8 cellular contexts compared by ENCODE assay signal in the genomic region with DNA sequence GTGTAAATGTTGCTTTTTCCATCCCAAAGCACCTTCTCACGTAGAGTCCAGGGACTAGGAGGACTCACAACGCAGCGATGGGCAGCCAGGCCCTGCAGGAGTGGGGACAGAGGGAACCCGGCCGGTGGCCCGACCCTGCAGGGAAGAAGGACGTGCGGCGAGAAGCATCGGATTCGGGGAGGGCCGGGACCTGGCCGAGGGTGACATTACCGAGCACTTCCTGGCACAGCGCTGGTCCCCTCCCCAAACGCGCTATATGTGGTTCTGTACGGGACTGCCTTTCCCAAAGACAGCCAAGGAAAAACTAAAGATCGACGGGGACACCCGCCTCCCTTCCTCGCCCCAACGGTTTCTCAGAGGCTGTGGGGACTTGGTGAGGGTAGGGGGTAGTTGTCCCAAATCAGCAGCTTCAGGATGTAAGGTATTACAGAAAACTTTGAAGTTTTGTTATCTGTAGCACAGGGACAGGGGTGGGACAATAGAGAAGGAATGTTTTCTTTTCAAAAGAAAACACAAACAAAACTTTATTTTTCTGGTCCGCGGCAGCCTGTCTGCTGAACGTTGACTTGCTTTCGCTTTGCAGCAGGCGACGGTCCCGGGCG. TPM values are rescaled to one million over a fixed set of nuclear protein-coding genes. Genes with fewer than 3 reads are reported as not detected.
DNase-seq lines count a peak whose midpoint lies in the region; ATAC-seq and TF ChIP-seq lines count a peak whose summit lies in the region.

No MANE protein-coding gene starts in this region.

- peak overlapping the region; percentile 92 to 93 for H3K18ac ChIP-seq in mesenchymal stem cell (ENCODE audit: low read depth in 1 of 2, low read length in 2 of 2)

- TF ChIP-seq CTCF in AG04449 (IDR thresholded peaks at IDR 0.05; ENCODE audit: insufficient read depth, low read length, missing control alignments) (no peak), HFFc6 (IDR thresholded peaks at IDR 0.05) (no peak), tibial artery (IDR thresholded peaks at IDR 0.05) (no peak)

- H3K4me1 ChIP-seq in mesenchymal stem cell (ENCODE audit: control insufficient read depth, insufficient read depth, low read depth, low read length) (peaks cover 4% of the 10 kb centered on the region), tibial artery (peaks cover 0 to 23% (median 5%) of the 10 kb centered on the region in 4 donors)

- peak overlapping the region; percentile 32 to 95 for H3K4ac ChIP-seq in mesenchymal stem cell (ENCODE audit: low read depth in 1 of 2, low read length in 2 of 2)

- H3K27ac Mint-ChIP-seq in HFFc6: no peak overlapping the region
- peak overlapping the region; percentile 93 for H3K27ac Mint-ChIP-seq in activated CD4-positive, alpha-beta T cell treated with anti-CD3 and anti-CD28 coated beads, Interleukin-2, amount 10 ng/mL, durations not matched to agents 7 days and 5 days

- peak overlapping the region; percentile 89 for H2BK15ac ChIP-seq in mesenchymal stem cell (ENCODE audit: low read depth, poor library complexity, severe bottlenecking)

- peak overlapping the region; percentile 72 for H2AFZ ChIP-seq in mesenchymal stem cell (ENCODE audit: low read depth, low read length)

- H4K8ac ChIP-seq in mesenchymal stem cell (ENCODE audit: low read length): peak overlapping the region; percentile 94

- no peaks in the 10 kb centered on the region for H3K36me3 ChIP-seq in mesenchymal stem cell (ENCODE audit: control insufficient read depth in 1 of 2, insufficient read depth in 2 of 2, low read depth in 1 of 2, low read length in 2 of 2)
- H3K36me3 ChIP-seq in tibial artery: no peaks in the 10 kb centered on the region

- no peaks in the 10 kb centered on the region for H3K79me1 ChIP-seq in mesenchymal stem cell (replicated peaks; ENCODE audit: low read length, poor library complexity, severe bottlenecking)

- CTCF ChIA-PET in AG04449 (lab: Yijun Ruan, JAX): interaction anchor here (0.6 to 1.3 kb wide), 2 partner anchors 23 to 543 kb away, joined by 3 read pairs; no protein-coding TSS in a partner anchor
- CTCF ChIA-PET in activated CD4-positive, alpha-beta T cell treated with anti-CD3 and anti-CD28 coated beads, Interleukin-2, amount 10 ng/mL, durations not matched to agents 7 days and 5 days (lab: Charles Lee): interaction anchor here (1.4 kb wide), 1 partner anchor 11 kb away, joined by 3 read pairs; no protein-coding TSS in a partner anchor

- no peaks in the 10 kb centered on the region for H3K36me3 Mint-ChIP-seq in HFFc6 (ENCODE audit: low read depth)
- H3K36me3 Mint-ChIP-seq in activated CD4-positive, alpha-beta T cell treated with anti-CD3 and anti-CD28 coated beads, Interleukin-2, amount 10 ng/mL, durations not matched to agents 7 days and 5 days (ENCODE audit: low read depth): peaks cover 20% of the 10 kb centered on the region

- intact Hi-C loops in tibial artery (cut with DNase I; ENCODE audit: low total_unique reads): loop anchor here (10.0 kb wide), 2 partner anchors 330 to 820 kb away; a partner anchor contains a TSS

- H2AK5ac ChIP-seq in mesenchymal stem cell (ENCODE audit: low read length, severe bottlenecking): no peak overlapping the region

- peak overlapping the region; percentile 88 for H3K4me3 Mint-ChIP-seq in HFFc6
- H3K4me3 Mint-ChIP-seq in activated CD4-positive, alpha-beta T cell treated with anti-CD3 and anti-CD28 coated beads, Interleukin-2, amount 10 ng/mL, durations not matched to agents 7 days and 5 days: peak overlapping the region; percentile 87

- H3K9me3 ChIP-seq in mesenchymal stem cell (ENCODE audit: control insufficient read depth, low read length): no peaks in the 10 kb centered on the region
- no peaks in the 10 kb centered on the region for H3K9me3 ChIP-seq in tibial artery

- POLR2A ChIA-PET in AG04449 (lab: Yijun Ruan, JAX): no interaction called here
- POLR2A ChIA-PET in activated CD4-positive, alpha-beta T cell treated with anti-CD3 and anti-CD28 coated beads, Interleukin-2, amount 10 ng/mL, durations not matched to agents 7 days and 5 days (lab: Charles Lee): no interaction called here

- H2BK120ac ChIP-seq in mesenchymal stem cell (ENCODE audit: low read depth, low read length): peak overlapping the region; percentile 99

- peak overlapping the region; percentile 84 to 97 for H2BK12ac ChIP-seq in mesenchymal stem cell (ENCODE audit: low read length in 2 of 2)

- no peak for DNase-seq in AG04449 (ENCODE audit: low read depth, low spot score)
- DNase-seq in HFFc6: peak; percentile 6
- DNase-seq in activated CD4-positive, alpha-beta T cell treated with anti-CD3 and anti-CD28 coated beads, Interleukin-2, amount 10 ng/mL, durations not matched to agents 7 days and 5 days: peak; percentile 41
- peak; percentile 21 for DNase-seq in effector CD8-positive, alpha-beta T cell (lab: John Stamatoyannopoulos, UW)
- DNase-seq in mesenchymal stem cell: peak; percentile 63
- DNase-seq in tibial artery: peak; percentile 35 to 69

- peak overlapping the region; percentile 74 for H3K9ac ChIP-seq in mesenchymal stem cell (ENCODE audit: low read length)

- H3K4me2 ChIP-seq in mesenchymal stem cell (ENCODE audit: low read length, poor library complexity, severe bottlenecking): peak overlapping the region; percentile 83

- H3K27ac ChIP-seq in mesenchymal stem cell (ENCODE audit: low read length, poor library complexity, severe bottlenecking) (peak overlapping the region; percentile 57), tibial artery (peak overlapping the region; percentile 82 to 85)

- no peak overlapping the region for H2BK5ac ChIP-seq in mesenchymal stem cell (ENCODE audit: low read depth, low read length, poor library complexity, severe bottlenecking)

- H3K4me3 ChIP-seq in AG04449 (ENCODE audit: low read depth, low read length) (peak overlapping the region; percentile 74), mesenchymal stem cell (ENCODE audit: insufficient read depth in 1 of 2, low read depth in 1 of 2, low read length in 2 of 2) (peak overlapping the region; percentile 84 to 95), tibial artery (peak overlapping the region; percentile 62 to 91)

- ATAC-seq in GM19035 (IDR thresholded peaks at IDR 0.05; ENCODE audit: unreplicated experiment): no peak
- ATAC-seq in GM18909 (IDR thresholded peaks at IDR 0.05; ENCODE audit: poor library complexity, unreplicated experiment): no peak

- peak overlapping the region; percentile 36 to 41 for H3K14ac ChIP-seq in mesenchymal stem cell (ENCODE audit: low read length in 2 of 2)

- H3K23ac ChIP-seq in mesenchymal stem cell (ENCODE audit: low read length in 2 of 2): peak overlapping the region in 1 of 2 experiments; percentile 41

- peaks cover 29% of the 10 kb centered on the region for H3K4me1 Mint-ChIP-seq in HFFc6 (ENCODE audit: low read depth)
- H3K4me1 Mint-ChIP-seq in activated CD4-positive, alpha-beta T cell treated with anti-CD3 and anti-CD28 coated beads, Interleukin-2, amount 10 ng/mL, durations not matched to agents 7 days and 5 days: peaks cover 39% of the 10 kb centered on the region

- WGBS in mesenchymal stem cell: 2% methylated on average over 31 of the region's 31 CpGs

- peaks cover 11% of the 10 kb centered on the region; the same call in 1 of the 2 replicates for H3K27me3 Mint-ChIP-seq in HFFc6 (ENCODE audit: insufficient read depth)
- H3K27me3 Mint-ChIP-seq in activated CD4-positive, alpha-beta T cell treated with anti-CD3 and anti-CD28 coated beads, Interleukin-2, amount 10 ng/mL, durations not matched to agents 7 days and 5 days: no peaks in the 10 kb centered on the region

- H3K9me3 Mint-ChIP-seq in HFFc6: no peaks in the 10 kb centered on the region
- peaks cover under 1% of the 10 kb centered on the region for H3K9me3 Mint-ChIP-seq in activated CD4-positive, alpha-beta T cell treated with anti-CD3 and anti-CD28 coated beads, Interleukin-2, amount 10 ng/mL, durations not matched to agents 7 days and 5 days

- H3K27me3 ChIP-seq in mesenchymal stem cell (ENCODE audit: control insufficient read depth in 1 of 2, insufficient read depth in 1 of 2, low read length in 2 of 2) (no peaks in the 10 kb centered on the region), tibial artery (no peaks in the 10 kb centered on the region)

- H4K91ac ChIP-seq in mesenchymal stem cell (ENCODE audit: low read length): peak overlapping the region; percentile 88

RNA-seq across cellular contexts. Expression of a gene that starts 0.9 kb away (rescaled TPM):
- total RNA-seq in HFFc6 (2021; fragmentation: NEBNext Ultra II Directional; extraction: Animal tissue kit (Norgen Biotek cat#: 25700)): 1 to 10 TPM; 3.4 to 4.7 (median 3.7) TPM
- 10 to 100 TPM; 59.9 to 63.9 TPM for total RNA-seq in activated CD4-positive, alpha-beta T cell treated with anti-CD3 and anti-CD28 coated beads, Interleukin-2, amount 10 ng/mL, durations not matched to agents 7 days and 5 days
- polyA plus RNA-seq in mesenchymal stem cell (2013, experiment 1 of 2): 11.0 TPM
- 10.8 TPM for polyA plus RNA-seq in mesenchymal stem cell (2013, experiment 2 of 2)

Comparison
In these comparisons a context has a peak if more than half of its experiments do, and no peak if none do; other contexts are left out.
1. RNA of a gene that starts 0.9 kb away (total RNA-seq): 59.9 to 63.9 TPM in activated CD4-positive, alpha-beta T cell treated with anti-CD3 and anti-CD28 coated beads, Interleukin-2, amount 10 ng/mL, durations not matched to agents 7 days and 5 days; 3.4 to 4.7 TPM in HFFc6; every median in the first group is over 10 times any median in the second.
2. Peak in every context shown above with its lines, with median percentiles within 50 percentile points of each other: H3K4me3 ChIP-seq.